1 cellular context compared by ENCODE assay signal in the genomic region with DNA sequence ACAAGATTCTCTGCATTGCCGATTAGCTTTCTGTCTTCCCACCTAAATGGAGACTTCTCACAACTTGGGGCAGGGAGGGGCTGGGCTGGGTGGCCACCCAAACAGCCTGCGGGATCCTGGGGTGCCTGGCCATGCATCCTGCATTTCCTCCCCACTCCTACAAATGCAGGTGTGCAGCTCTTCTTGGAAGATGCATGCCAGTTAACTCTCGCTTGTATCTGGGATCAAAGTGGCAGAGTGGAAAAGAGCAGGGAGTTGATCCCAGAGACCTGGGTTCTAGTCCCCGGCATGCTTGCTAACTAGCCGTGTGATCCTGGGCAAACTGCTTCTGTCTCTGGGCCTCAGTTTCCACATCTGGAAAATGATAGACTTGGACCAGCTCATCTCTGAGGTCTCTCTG.
TF ChIP-seq lines count a peak whose summit lies in the region.

No MANE protein-coding gene starts in this region.

TF ChIP-seq in WTC11, 78 proteins besides CTCF, POLR2A, EP300 and RAD21 (continued from another document):
- TF ChIP-seq, protein P1, sequence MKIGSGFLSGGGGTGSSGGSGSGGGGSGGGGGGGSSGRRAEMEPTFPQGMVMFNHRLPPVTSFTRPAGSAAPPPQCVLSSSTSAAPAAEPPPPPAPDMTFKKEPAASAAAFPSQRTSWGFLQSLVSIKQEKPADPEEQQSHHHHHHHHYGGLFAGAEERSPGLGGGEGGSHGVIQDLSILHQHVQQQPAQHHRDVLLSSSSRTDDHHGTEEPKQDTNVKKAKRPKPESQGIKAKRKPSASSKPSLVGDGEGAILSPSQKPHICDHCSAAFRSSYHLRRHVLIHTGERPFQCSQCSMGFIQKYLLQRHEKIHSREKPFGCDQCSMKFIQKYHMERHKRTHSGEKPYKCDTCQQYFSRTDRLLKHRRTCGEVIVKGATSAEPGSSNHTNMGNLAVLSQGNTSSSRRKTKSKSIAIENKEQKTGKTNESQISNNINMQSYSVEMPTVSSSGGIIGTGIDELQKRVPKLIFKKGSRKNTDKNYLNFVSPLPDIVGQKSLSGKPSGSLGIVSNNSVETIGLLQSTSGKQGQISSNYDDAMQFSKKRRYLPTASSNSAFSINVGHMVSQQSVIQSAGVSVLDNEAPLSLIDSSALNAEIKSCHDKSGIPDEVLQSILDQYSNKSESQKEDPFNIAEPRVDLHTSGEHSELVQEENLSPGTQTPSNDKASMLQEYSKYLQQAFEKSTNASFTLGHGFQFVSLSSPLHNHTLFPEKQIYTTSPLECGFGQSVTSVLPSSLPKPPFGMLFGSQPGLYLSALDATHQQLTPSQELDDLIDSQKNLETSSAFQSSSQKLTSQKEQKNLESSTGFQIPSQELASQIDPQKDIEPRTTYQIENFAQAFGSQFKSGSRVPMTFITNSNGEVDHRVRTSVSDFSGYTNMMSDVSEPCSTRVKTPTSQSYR (CRISPR knock-in tag; IDR thresholded peaks at IDR 0.05): no peak
- TF ChIP-seq NFE2L1 (CRISPR knock-in tag; IDR thresholded peaks at IDR 0.05): no peak
- no peak for TF ChIP-seq ZNF416 (CRISPR knock-in tag; IDR thresholded peaks at IDR 0.05)
- TF ChIP-seq, protein P2, sequence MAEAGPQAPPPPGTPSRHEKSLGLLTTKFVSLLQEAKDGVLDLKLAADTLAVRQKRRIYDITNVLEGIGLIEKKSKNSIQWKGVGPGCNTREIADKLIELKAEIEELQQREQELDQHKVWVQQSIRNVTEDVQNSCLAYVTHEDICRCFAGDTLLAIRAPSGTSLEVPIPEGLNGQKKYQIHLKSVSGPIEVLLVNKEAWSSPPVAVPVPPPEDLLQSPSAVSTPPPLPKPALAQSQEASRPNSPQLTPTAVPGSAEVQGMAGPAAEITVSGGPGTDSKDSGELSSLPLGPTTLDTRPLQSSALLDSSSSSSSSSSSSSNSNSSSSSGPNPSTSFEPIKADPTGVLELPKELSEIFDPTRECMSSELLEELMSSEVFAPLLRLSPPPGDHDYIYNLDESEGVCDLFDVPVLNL (CRISPR knock-in tag; IDR thresholded peaks at IDR 0.05; ENCODE audit: borderline replicate concordance, low read depth): no peak
- TF ChIP-seq EMX1 (CRISPR knock-in tag; IDR thresholded peaks at IDR 0.05): no peak
- no peak for TF ChIP-seq FOXK1 (CRISPR knock-in tag; IDR thresholded peaks at IDR 0.05)
